In the genomic region with DNA sequence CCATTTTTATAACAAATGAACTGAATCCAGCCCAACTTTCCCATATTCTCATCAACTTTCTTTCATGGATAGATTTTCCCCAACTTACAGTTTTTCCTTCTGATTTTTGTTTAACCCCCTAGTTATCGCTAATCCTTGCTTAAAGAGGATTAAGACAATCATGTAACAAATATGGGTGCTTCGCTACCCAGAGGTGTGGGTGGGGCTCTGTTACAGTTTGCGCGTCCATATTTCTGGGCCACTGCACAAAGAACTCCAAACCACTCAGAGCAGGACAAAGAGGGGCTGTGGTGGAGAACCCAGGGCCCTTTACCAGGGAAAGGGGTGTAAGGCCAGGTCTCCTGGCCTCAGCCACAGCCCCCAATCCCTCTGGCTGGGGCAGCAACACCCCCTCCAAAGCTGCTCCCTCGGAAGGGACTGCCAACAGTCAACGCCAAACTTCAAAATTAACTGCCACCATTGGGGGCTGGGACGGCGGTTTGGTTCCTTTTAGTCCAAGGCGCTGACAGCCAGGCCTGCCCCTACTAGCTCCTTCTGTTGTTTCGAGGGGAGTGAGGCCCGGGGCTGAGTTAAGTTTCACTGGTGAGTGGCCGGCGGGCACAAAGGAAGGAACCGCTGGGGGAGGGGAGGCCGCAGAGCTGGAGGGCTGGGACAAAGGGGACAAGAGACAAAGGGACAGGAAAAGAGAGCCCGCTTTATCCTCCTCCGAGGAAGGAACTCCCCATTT, we compare ENCODE assay signal across 14 cellular contexts. TPM values are rescaled to one million over a fixed set of nuclear protein-coding genes. Genes with fewer than 3 reads are reported as not detected.
DNase-seq lines count a peak whose midpoint lies in the region; ATAC-seq and TF ChIP-seq lines count a peak whose summit lies in the region.
"Had no signal": no experiment of that assay in that cellular context is flagged by ENCODE, and none has a peak within 500 bp of the region (broad histone marks: within the 10 kb centered on the region; RNA-seq: fewer than 3 reads in every experiment).

No MANE protein-coding gene starts in this region.

- peak overlapping the region; percentile 16 for H3K4me3 ChIP-seq in WERI-Rb-1 (ENCODE audit: low read depth, low read length)
- H3K4me3 ChIP-seq in esophagus squamous epithelium: no peak overlapping the region
- H3K4me3 ChIP-seq: A549, colonic mucosa, gastroesophageal sphincter had no signal

- no peak for DNase-seq in activated naive CD8-positive, alpha-beta T cell treated with anti-CD3 and anti-CD28 coated beads, Interleukin-2, amount 10 ng/mL, durations not matched to agents 7 days and 5 days
- no peak for DNase-seq in activated naive CD8-positive, alpha-beta T cell treated with anti-CD3 and anti-CD28 coated beads for 36 hours
- DNase-seq in WERI-Rb-1 (peak; percentile 57), medulla oblongata (ENCODE audit: extremely low spot score) (peak; percentile 63), substantia nigra (lab: John Stamatoyannopoulos, UW) (peak in 25 of 49 donors; percentile 5 to 54 (median 24)), esophagus squamous epithelium (lab: John Stamatoyannopoulos, UW) (no peak), HPDE6-E6E7 (ENCODE audit: extremely low spot score) (no peak)
- DNase-seq in activated CD8-positive, alpha-beta memory T cell treated with anti-CD3 and anti-CD28 coated beads for 24 hours: no peak
- DNase-seq: activated CD4-positive, alpha-beta T cell treated with anti-CD3 and anti-CD28 coated beads for 48 hours; activated naive CD4-positive, alpha-beta T cell; colonic mucosa had no signal

- intact Hi-C loops in esophagus squamous epithelium (cut with DNase I): no loop called here

- POLR2A ChIA-PET in activated naive CD8-positive, alpha-beta T cell treated with anti-CD3 and anti-CD28 coated beads, Interleukin-2, amount 10 ng/mL, durations not matched to agents 7 days and 5 days (lab: Charles Lee): no interaction called here

- H3K4me3 Mint-ChIP-seq in activated naive CD8-positive, alpha-beta T cell treated with anti-CD3 and anti-CD28 coated beads, Interleukin-2, amount 10 ng/mL, durations not matched to agents 7 days and 5 days: peak overlapping the region; percentile 16
- H3K4me3 Mint-ChIP-seq in activated naive CD8-positive, alpha-beta T cell treated with anti-CD3 and anti-CD28 coated beads for 36 hours: no peak overlapping the region

- no peaks in the 10 kb centered on the region for H3K9me3 ChIP-seq in WERI-Rb-1 (ENCODE audit: severe bottlenecking)
- H3K9me3 ChIP-seq in esophagus squamous epithelium: no peaks in the 10 kb centered on the region
- H3K9me3 ChIP-seq: A549, colonic mucosa, gastroesophageal sphincter had no signal

- TF ChIP-seq POLR2A in esophagus squamous epithelium (IDR thresholded peaks at IDR 0.05): no peak

- H3K4me1 ChIP-seq in esophagus squamous epithelium: peaks cover 0 to 75% (median 12%) of the 10 kb centered on the region in 3 donors
- H3K4me1 ChIP-seq: colonic mucosa had no signal

- H3K27me3 ChIP-seq in WERI-Rb-1 (ENCODE audit: insufficient read depth, low read depth, severe bottlenecking): no peaks in the 10 kb centered on the region
- no peaks in the 10 kb centered on the region for H3K27me3 ChIP-seq in esophagus squamous epithelium
- H3K27me3 ChIP-seq: colonic mucosa, gastroesophageal sphincter had no signal

- H3K9me3 Mint-ChIP-seq in activated naive CD8-positive, alpha-beta T cell treated with anti-CD3 and anti-CD28 coated beads, Interleukin-2, amount 10 ng/mL, durations not matched to agents 7 days and 5 days: no peaks in the 10 kb centered on the region
- no peaks in the 10 kb centered on the region for H3K9me3 Mint-ChIP-seq in activated naive CD8-positive, alpha-beta T cell treated with anti-CD3 and anti-CD28 coated beads for 36 hours

- peaks cover 63% of the 10 kb centered on the region for H3K4me1 Mint-ChIP-seq in activated naive CD8-positive, alpha-beta T cell treated with anti-CD3 and anti-CD28 coated beads, Interleukin-2, amount 10 ng/mL, durations not matched to agents 7 days and 5 days
- peaks cover 77% of the 10 kb centered on the region for H3K4me1 Mint-ChIP-seq in activated naive CD8-positive, alpha-beta T cell treated with anti-CD3 and anti-CD28 coated beads for 36 hours

- 56 to 68% methylated on average over 8 to 11 of the region's 17 CpGs for WGBS in esophagus squamous epithelium, 2 donors

- H3K27ac ChIP-seq in WERI-Rb-1: peak overlapping the region; percentile 94
- no peak overlapping the region for H3K27ac ChIP-seq in substantia nigra (ENCODE audit: low read depth, low read length, poor library complexity, severe bottlenecking)
- H3K27ac ChIP-seq in esophagus squamous epithelium: no peak overlapping the region
- H3K27ac ChIP-seq: A549, colonic mucosa, gastroesophageal sphincter had no signal

- H3K36me3 Mint-ChIP-seq in activated naive CD8-positive, alpha-beta T cell treated with anti-CD3 and anti-CD28 coated beads, Interleukin-2, amount 10 ng/mL, durations not matched to agents 7 days and 5 days: peaks cover 24% of the 10 kb centered on the region
- peaks cover 28% of the 10 kb centered on the region for H3K36me3 Mint-ChIP-seq in activated naive CD8-positive, alpha-beta T cell treated with anti-CD3 and anti-CD28 coated beads for 36 hours

- TF ChIP-seq CTCF in WERI-Rb-1 (IDR thresholded peaks at IDR 0.05; ENCODE audit: low read depth, low read length): no peak
- no peak for TF ChIP-seq CTCF in esophagus squamous epithelium (IDR thresholded peaks at IDR 0.05)

- ATAC-seq in activated naive CD8-positive, alpha-beta T cell treated with anti-CD3 and anti-CD28 coated beads, Interleukin-2, amount 10 ng/mL, durations not matched to agents 7 days and 5 days (ENCODE audit: low read depth): no peak
- ATAC-seq: A549, gastroesophageal sphincter, Right ventricle myocardium inferior had no signal

- no peaks in the 10 kb centered on the region for H3K27me3 Mint-ChIP-seq in activated naive CD8-positive, alpha-beta T cell treated with anti-CD3 and anti-CD28 coated beads, Interleukin-2, amount 10 ng/mL, durations not matched to agents 7 days and 5 days
- no peaks in the 10 kb centered on the region for H3K27me3 Mint-ChIP-seq in activated naive CD8-positive, alpha-beta T cell treated with anti-CD3 and anti-CD28 coated beads for 36 hours

- H3K36me3 ChIP-seq in WERI-Rb-1: peaks cover 68% of the 10 kb centered on the region
- peaks cover 0 to 61% (median 0%) of the 10 kb centered on the region in 3 donors for H3K36me3 ChIP-seq in esophagus squamous epithelium
- H3K36me3 ChIP-seq: colonic mucosa had no signal

- peak overlapping the region; percentile 42 for H3K27ac Mint-ChIP-seq in activated naive CD8-positive, alpha-beta T cell treated with anti-CD3 and anti-CD28 coated beads, Interleukin-2, amount 10 ng/mL, durations not matched to agents 7 days and 5 days
- H3K27ac Mint-ChIP-seq in activated naive CD8-positive, alpha-beta T cell treated with anti-CD3 and anti-CD28 coated beads for 36 hours: no peak overlapping the region

RNA-seq across cellular contexts. Expression of gene SSBP3, which starts 27.9 kb away (rescaled TPM):
- total RNA-seq in activated naive CD8-positive, alpha-beta T cell treated with anti-CD3 and anti-CD28 coated beads, Interleukin-2, amount 10 ng/mL, durations not matched to agents 7 days and 5 days: 100 to 1,000 TPM; 109 to 126 TPM
- 10 to 100 TPM; 62.8 to 65.4 TPM for total RNA-seq in activated naive CD8-positive, alpha-beta T cell treated with anti-CD3 and anti-CD28 coated beads for 36 hours
- total RNA-seq in esophagus squamous epithelium: 10 to 100 TPM; 17.1 to 25.4 (median 21.5) TPM

Comparison
In these comparisons a context has a peak if more than half of its experiments do, and no peak if none do; other contexts are left out.
1. DNase-seq: peak in WERI-Rb-1 (single experiment), medulla oblongata (single experiment) and substantia nigra (25 of 49); none in activated naive CD8-positive, alpha-beta T cell treated with anti-CD3 and anti-CD28 coated beads, Interleukin-2, amount 10 ng/mL, durations not matched to agents 7 days and 5 days (single experiment), activated naive CD8-positive, alpha-beta T cell treated with anti-CD3 and anti-CD28 coated beads for 36 hours (single experiment), esophagus squamous epithelium (single experiment), HPDE6-E6E7 (single experiment) and activated CD8-positive, alpha-beta memory T cell treated with anti-CD3 and anti-CD28 coated beads for 24 hours (single experiment).